Comparison of ENCODE assay signal across 18 cellular contexts in genomic region chr7:76072243-76073148, GRCh38.
"Had no signal": no experiment of that assay in that cellular context is flagged by ENCODE, and none has a peak within 500 bp of the region (broad histone marks: within the 10 kb centered on the region; RNA-seq: fewer than 3 reads in every experiment).

No MANE protein-coding gene starts in this region.

- ATAC-seq: activated CD4-positive, alpha-beta T cell treated with anti-CD3 and anti-CD28 coated beads for 36 hours; activated CD8-positive, alpha-beta memory T cell treated with anti-CD3 and anti-CD28 coated beads, Interleukin-2, amount 10 ng/mL, durations not matched to agents 7 days and 5 days; activated T-helper 17 cell treated with anti-CD3 and anti-CD28 coated beads, Interleukin-2, amount 50 U/mL, for 72 hours; effector memory CD8-positive, alpha-beta T cell had no signal

- H3K27me3 ChIP-seq: hepatocyte, left lung, thyroid gland had no signal

- H3K27ac ChIP-seq: parathyroid adenoma, thyroid gland had no signal

- H3K9ac ChIP-seq: parathyroid adenoma had no signal

- H3K4me3 Mint-ChIP-seq: activated CD4-positive, alpha-beta memory T cell treated with anti-CD3 and anti-CD28 coated beads for 36 hours; activated CD4-positive, alpha-beta T cell treated with anti-CD3 and anti-CD28 coated beads for 36 hours; activated CD8-positive, alpha-beta memory T cell treated with anti-CD3 and anti-CD28 coated beads, Interleukin-2, amount 10 ng/mL, durations not matched to agents 7 days and 5 days; activated naive CD8-positive, alpha-beta T cell treated with anti-CD3 and anti-CD28 coated beads for 36 hours; activated T-helper 17 cell treated with anti-CD3 and anti-CD28 coated beads, Interleukin-2, amount 50 U/mL, for 72 hours; effector memory CD8-positive, alpha-beta T cell; naive B cell; T-helper 2 cell treated with Interferon-gamma antibody and Interleukin-4, amounts not matched to agents 5 μg/mL and 100 μg/mL, for 36 hours had no signal

- H3K27me3 Mint-ChIP-seq: activated CD4-positive, alpha-beta memory T cell treated with anti-CD3 and anti-CD28 coated beads for 36 hours; activated CD4-positive, alpha-beta T cell treated with anti-CD3 and anti-CD28 coated beads for 36 hours; activated CD8-positive, alpha-beta memory T cell treated with anti-CD3 and anti-CD28 coated beads, Interleukin-2, amount 10 ng/mL, durations not matched to agents 7 days and 5 days; activated naive CD8-positive, alpha-beta T cell treated with anti-CD3 and anti-CD28 coated beads for 36 hours; activated T-helper 17 cell treated with anti-CD3 and anti-CD28 coated beads, Interleukin-2, amount 50 U/mL, for 72 hours; effector memory CD8-positive, alpha-beta T cell; naive B cell had no signal

- H3K4me3 ChIP-seq: hepatocyte, left lung, thyroid gland had no signal

- H3K9me3 Mint-ChIP-seq: activated T-helper 17 cell treated with anti-CD3 and anti-CD28 coated beads, Interleukin-2, amount 50 U/mL, for 72 hours; effector memory CD8-positive, alpha-beta T cell; T-helper 2 cell treated with Interferon-gamma antibody and Interleukin-4, amounts not matched to agents 5 μg/mL and 100 μg/mL, for 36 hours had no signal

- DNase-seq: activated CD4-positive, alpha-beta memory T cell treated with anti-CD3 and anti-CD28 coated beads for 36 hours; activated CD4-positive, alpha-beta T cell treated with anti-CD3 and anti-CD28 coated beads for 36 hours; activated CD8-positive, alpha-beta memory T cell treated with anti-CD3 and anti-CD28 coated beads, Interleukin-2, amount 10 ng/mL, durations not matched to agents 7 days and 5 days; activated naive CD4-positive, alpha-beta T cell; activated naive CD8-positive, alpha-beta T cell treated with anti-CD3 and anti-CD28 coated beads for 36 hours; amniotic stem cell; effector memory CD8-positive, alpha-beta T cell; left lung; naive B cell; stimulated activated CD4-positive, alpha-beta T cell treated with anti-CD3 and anti-CD28 coated beads, Interleukin-12 subunit alpha, Interleukin-12 subunit beta, amount 100 ng/mL, for 4 hours; stimulated activated CD4-positive, alpha-beta T cell treated with anti-CD3 and anti-CD28 coated beads, Interleukin-1b, Interleukin-23, amount 100 ng/mL, for 48 hours; stimulated activated CD8-positive, alpha-beta memory T cell treated with anti-CD3 and anti-CD28 coated beads, Interleukin-4, amount 100 ng/mL, for 48 hours; stimulated activated naive CD4-positive, alpha-beta T cell; thyroid gland had no signal

- H3K79me2 ChIP-seq: hepatocyte, parathyroid adenoma had no signal

- H2AFZ ChIP-seq: hepatocyte, parathyroid adenoma had no signal

- H3K9me3 ChIP-seq: thyroid gland had no signal

- H3K36me3 Mint-ChIP-seq: activated CD8-positive, alpha-beta memory T cell treated with anti-CD3 and anti-CD28 coated beads, Interleukin-2, amount 10 ng/mL, durations not matched to agents 7 days and 5 days had no signal

- H3K4me2 ChIP-seq: hepatocyte had no signal

- H3K27ac Mint-ChIP-seq: activated CD4-positive, alpha-beta memory T cell treated with anti-CD3 and anti-CD28 coated beads for 36 hours; activated CD4-positive, alpha-beta T cell treated with anti-CD3 and anti-CD28 coated beads for 36 hours; activated CD8-positive, alpha-beta memory T cell treated with anti-CD3 and anti-CD28 coated beads, Interleukin-2, amount 10 ng/mL, durations not matched to agents 7 days and 5 days; activated naive CD8-positive, alpha-beta T cell treated with anti-CD3 and anti-CD28 coated beads for 36 hours; activated T-helper 17 cell treated with anti-CD3 and anti-CD28 coated beads, Interleukin-2, amount 50 U/mL, for 72 hours; effector memory CD8-positive, alpha-beta T cell; naive B cell; T-helper 2 cell treated with Interferon-gamma antibody and Interleukin-4, amounts not matched to agents 5 μg/mL and 100 μg/mL, for 36 hours had no signal
